ENCODE assay signal across 10 cellular contexts in the genomic region with DNA sequence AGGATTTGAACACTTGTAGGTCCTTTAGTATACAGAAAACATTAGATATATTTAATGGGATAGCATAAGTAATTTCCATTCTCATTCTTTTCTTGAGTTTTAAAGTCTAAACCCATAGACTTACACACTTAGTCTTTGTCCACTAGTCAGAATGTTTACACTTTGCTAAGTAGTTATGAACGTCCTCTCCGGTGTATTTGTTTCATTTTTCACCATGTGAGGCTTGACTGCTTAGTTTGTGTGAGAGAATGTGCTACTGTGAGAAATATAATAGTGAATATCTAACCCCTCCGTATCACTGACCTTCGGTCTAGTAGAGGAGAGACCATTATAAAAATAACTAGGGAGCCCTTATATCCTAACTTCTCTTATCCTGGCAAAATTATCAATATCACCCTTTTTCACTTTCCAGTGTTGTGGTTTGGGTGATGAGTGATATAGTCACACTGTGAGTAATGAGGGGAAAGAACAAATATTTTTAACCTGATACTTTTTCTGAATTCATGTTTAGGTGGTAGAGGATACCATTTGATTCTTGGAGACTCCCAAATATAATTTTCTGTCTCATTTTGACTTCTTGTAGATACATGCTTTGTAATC.
DNase-seq lines count a peak whose midpoint lies in the region; ATAC-seq, FAIRE-seq and TF ChIP-seq lines count a peak whose summit lies in the region.
"Had no signal": no experiment of that assay in that cellular context is flagged by ENCODE, and none has a peak within 500 bp of the region (broad histone marks: within the 10 kb centered on the region; RNA-seq: fewer than 3 reads in every experiment).

No MANE protein-coding gene starts in this region.

- peak overlapping the region; percentile 82 for H3K27ac ChIP-seq in endothelial cell of umbilical vein (ENCODE audit: insufficient read depth, low read depth, low read length)

- no peak for FAIRE-seq in endothelial cell of umbilical vein (lab: Jason Lieb, UNC)

- POLR2A ChIA-PET in endothelial cell of umbilical vein (lab: Charles Lee) = interaction anchor here (0.9 kb wide), 1 partner anchor 592 kb away, joined by 3 read pairs; a partner anchor contains a TSS

- intact Hi-C loops in endothelial cell of umbilical vein (cut with micrococcal nuclease) = loop anchor here (10.0 kb wide), 2 partner anchors 419 to 479 kb away; a partner anchor contains a TSS

- H3K4me3 ChIP-seq in GM06990 (replicated peaks; ENCODE audit: low read depth, low read length) (no peak overlapping the region), endothelial cell of umbilical vein (replicated peaks in 1 of 3; ENCODE audit: insufficient read depth in 1 of 3, low read depth in 1 of 3, low read length in 3 of 3) (no peak overlapping the region)

- peaks cover 23% of the 10 kb centered on the region for H3K4me1 ChIP-seq in endothelial cell of umbilical vein (ENCODE audit: control insufficient read depth, extremely low read depth, insufficient read depth, low read length)

- H3K27me3 ChIP-seq in GM06990 (replicated peaks; ENCODE audit: control insufficient read depth, insufficient read depth, low read length) = no peaks in the 10 kb centered on the region
- H3K27me3 ChIP-seq in endothelial cell of umbilical vein (ENCODE audit: control insufficient read depth in 2 of 2, insufficient read depth in 2 of 2, low read length in 2 of 2) = no peaks in the 10 kb centered on the region

- peak overlapping the region; percentile 97 for H3K4me2 ChIP-seq in endothelial cell of umbilical vein (ENCODE audit: insufficient read depth, low read length)

- H3K36me3 ChIP-seq in GM06990 (ENCODE audit: control insufficient read depth, insufficient read depth, low read length) (no peaks in the 10 kb centered on the region), endothelial cell of umbilical vein (ENCODE audit: control insufficient read depth in 2 of 2, extremely low read depth in 1 of 2, insufficient read depth in 2 of 2, low read length in 2 of 2) (no peaks in the 10 kb centered on the region)

- H4K20me1 ChIP-seq in endothelial cell of umbilical vein (replicated peaks; ENCODE audit: control insufficient read depth, extremely low read depth, insufficient read depth, low read length) = no peaks in the 10 kb centered on the region

- H3K9ac ChIP-seq in endothelial cell of umbilical vein (replicated peaks; ENCODE audit: extremely low read depth, insufficient read depth, low read length) = peak overlapping the region; percentile 67

- no TSS peak for BruUV-seq in endothelial cell of umbilical vein (replicated peaks; lab: Mats Ljungman, UMichigan)

- H3K9me1 ChIP-seq in endothelial cell of umbilical vein (replicated peaks; ENCODE audit: control insufficient read depth, extremely low read depth, insufficient read depth, low read length) = no peaks in the 10 kb centered on the region

- H3K79me2 ChIP-seq in endothelial cell of umbilical vein (ENCODE audit: control insufficient read depth, insufficient read depth, low read length) = peaks cover 2% of the 10 kb centered on the region

- no peak overlapping the region for H2AFZ ChIP-seq in endothelial cell of umbilical vein (ENCODE audit: low read depth, low read length)

- dilution Hi-C loops in endothelial cell of umbilical vein (cut with MboI; ENCODE audit: extremely low pct_ligation_motif_present, low sequenced_read_pairs) = no loop called here

- ATAC-seq in GM21390 (IDR thresholded peaks at IDR 0.05; ENCODE audit: unreplicated experiment) = peak; percentile 55
- ATAC-seq in HG03378 (IDR thresholded peaks at IDR 0.05; ENCODE audit: unreplicated experiment) = peak; percentile 61

- H3K9me3 ChIP-seq in endothelial cell of umbilical vein (replicated peaks; ENCODE audit: control insufficient read depth, insufficient read depth, low read length) = no peaks in the 10 kb centered on the region

- CTCF ChIA-PET in endothelial cell of umbilical vein (lab: Charles Lee) = interaction anchor here (0.9 to 1.2 kb wide), 2 partner anchors 388 to 436 kb away, joined by 3 read pairs; no protein-coding TSS in a partner anchor

- TF ChIP-seq POLR2A in endothelial cell of umbilical vein (IDR thresholded peaks at IDR 0.05; ENCODE audit: low read depth, low read length) = no peak

- TF ChIP-seq CTCF in GM06990 (IDR thresholded peaks at IDR 0.05; ENCODE audit: insufficient read depth, low read length, poor library complexity, severe bottlenecking) = no peak
- TF ChIP-seq CTCF in endothelial cell of umbilical vein (IDR thresholded peaks at IDR 0.05; ENCODE audit: extremely low read depth in 1 of 2, insufficient read depth in 1 of 2, low read depth in 1 of 2, low read length in 2 of 2) = no peak

- DNase-seq in GM06990 (ENCODE audit: extremely low read depth, insufficient read length) = peak; percentile 29
- DNase-seq in endothelial cell of umbilical vein (ENCODE audit: low read depth, low spot score) = peak; percentile 23
- no peak for DNase-seq in retina
- no peak for DNase-seq in GF-D8 (lab: John Stamatoyannopoulos, UW)
- no peak for DNase-seq in NCI-H1105 treated with DMSO at 0.1 percent for 48 hours (lab: John Stamatoyannopoulos, UW)
- DNase-seq in activated T-cell treated with anti-CD3 and anti-CD28 coated beads for 4 hours = no peak
- DNase-seq: activated CD4-positive, alpha-beta T cell treated with anti-CD3 and anti-CD28 coated beads for 48 hours; NCI-H2227 treated with DMSO at 0.1 percent for 48 hours had no signal

TF ChIP-seq in endothelial cell of umbilical vein, 7 proteins besides CTCF, POLR2A, EP300 and RAD21:
- peak; percentile 9 for TF ChIP-seq FOS (IDR thresholded peaks at IDR 0.05; ENCODE audit: borderline replicate concordance, insufficient read depth, low read length)
- TF ChIP-seq POLR2AphosphoS5 (IDR thresholded peaks at IDR 0.05; ENCODE audit: insufficient read depth, low read depth, low read length) = no peak
- TF ChIP-seq MYC (IDR thresholded peaks at IDR 0.05; ENCODE audit: low read depth, low read length) = no peak
TF ChIP-seq in endothelial cell of umbilical vein: peak in this region for 1.

Comparison
In these comparisons a context has a peak if more than half of its experiments do, and no peak if none do; other contexts are left out.
1. DNase-seq: peak in GM06990 (single experiment) and endothelial cell of umbilical vein (single experiment); none in retina (single experiment), GF-D8 (single experiment), NCI-H1105 treated with DMSO at 0.1 percent for 48 hours (single experiment) and activated T-cell treated with anti-CD3 and anti-CD28 coated beads for 4 hours (single experiment).